In genomic region chr16:87346517-87347060, GRCh38 we compare ENCODE assay signal across 22 cellular contexts.
"Had no signal": no experiment of that assay in that cellular context is flagged by ENCODE, and none has a peak within 500 bp of the region (broad histone marks: within the 10 kb centered on the region; RNA-seq: fewer than 3 reads in every experiment).

No MANE protein-coding gene starts in this region.

- H3K9ac ChIP-seq: parathyroid adenoma had no signal

- H3K27me3 Mint-ChIP-seq: brain; natural killer cell treated with Interleukin-12 subunit alpha and Interleukin-12 subunit beta and Interleukin-15 and Interleukin-18, amount 100 ng/mL, for 72 hours; stimulated activated naive CD8-positive, alpha-beta T cell treated with anti-CD3 and anti-CD28 coated beads, Interleukin-15, Interleukin-2, amounts not matched to agents 100 ng/mL and 50 ng/mL, for 24 hours had no signal

- H2AFZ ChIP-seq: parathyroid adenoma had no signal

- H3K4me3 Mint-ChIP-seq: activated T-cell treated with anti-CD3 and anti-CD28 coated beads, Interleukin-2, amount 50 U/mL, for 4 hours; brain; dendritic cell treated with granulocyte-macrophage colony-stimulating factor and Interleukin-4, amounts not matched to agents 40 ng/mL and 50 ng/mL, for 4 days; natural killer cell treated with Interleukin-12 subunit alpha and Interleukin-12 subunit beta and Interleukin-15 and Interleukin-18, amount 100 ng/mL, for 72 hours; stimulated activated naive CD8-positive, alpha-beta T cell treated with anti-CD3 and anti-CD28 coated beads, Interleukin-15, Interleukin-2, amounts not matched to agents 100 ng/mL and 50 ng/mL, for 24 hours had no signal

- H3K4me1 ChIP-seq: parathyroid adenoma, tibial artery had no signal

- DNase-seq: activated CD8-positive, alpha-beta memory T cell treated with anti-CD3 and anti-CD28 coated beads, Interleukin-2, amount 50 U/mL, for 48 hours; activated naive CD4-positive, alpha-beta T cell; activated T-cell treated with anti-CD3 and anti-CD28 coated beads, Interleukin-2, amount 50 U/mL, for 4 hours; aorta; effector CD8-positive, alpha-beta T cell; hippocampal formation; midbrain; nucleus accumbens; stimulated activated CD4-positive, alpha-beta T cell treated with anti-CD3 and anti-CD28 coated beads, Interleukin-12 subunit alpha, Interleukin-12 subunit beta, amount 100 ng/mL, for 4 hours; stimulated activated CD4-positive, alpha-beta T cell treated with anti-CD3 and anti-CD28 coated beads, Interleukin-4, amount 100 ng/mL, for 4 hours; substantia nigra; T-helper 1 cell; T-helper 9 cell; tibial artery had no signal

- H3K4me3 ChIP-seq: tibial artery had no signal

- ATAC-seq: activated T-cell treated with anti-CD3 and anti-CD28 coated beads, Interleukin-2, amount 50 U/mL, for 4 hours; esophagus mucosa; natural killer cell treated with Interleukin-12 subunit alpha and Interleukin-12 subunit beta and Interleukin-15 and Interleukin-18, amount 100 ng/mL, for 72 hours; right cardiac atrium had no signal

- H3K9me3 Mint-ChIP-seq: activated T-cell treated with anti-CD3 and anti-CD28 coated beads, Interleukin-2, amount 50 U/mL, for 4 hours; activated T-helper 2 cell treated with anti-CD3 and anti-CD28 coated beads, Interferon-gamma antibody, Interleukin-2, Interleukin-4, amounts not matched to agents 10 μg/mL and 5 μg/mL and 100 μg/mL, durations not matched to agents 14 hours and 24 hours and 36 hours; brain; dendritic cell treated with granulocyte-macrophage colony-stimulating factor and Interleukin-4, amounts not matched to agents 40 ng/mL and 50 ng/mL, for 4 days; natural killer cell treated with Interleukin-12 subunit alpha and Interleukin-12 subunit beta and Interleukin-15 and Interleukin-18, amount 100 ng/mL, for 72 hours; stimulated activated naive CD8-positive, alpha-beta T cell treated with anti-CD3 and anti-CD28 coated beads, Interleukin-15, Interleukin-2, amounts not matched to agents 100 ng/mL and 50 ng/mL, for 24 hours had no signal

- H3K27ac Mint-ChIP-seq: dendritic cell treated with granulocyte-macrophage colony-stimulating factor and Interleukin-4, amounts not matched to agents 40 ng/mL and 50 ng/mL, for 4 days had no signal

- H3K27me3 ChIP-seq: tibial artery had no signal

- H3K27ac ChIP-seq: parathyroid adenoma, tibial artery had no signal

- H3K9me3 ChIP-seq: tibial artery had no signal
